8 cellular contexts compared by ENCODE assay signal in genomic region chr3:5123937-5124336, GRCh38. TPM values are rescaled to one million over a fixed set of nuclear protein-coding genes. Genes with fewer than 3 reads are reported as not detected.
DNase-seq lines count a peak whose midpoint lies in the region; ATAC-seq and TF ChIP-seq lines count a peak whose summit lies in the region.

No MANE protein-coding gene starts in this region.

- 84 to 86% (median 85%) methylated on average over 12 of the region's 12 CpGs for WGBS in heart left ventricle, 4 donors

- H3K27ac Mint-ChIP-seq in memory B cell, result peak overlapping the region; percentile 90

- H3K9me3 ChIP-seq in heart left ventricle (no peaks in the 10 kb centered on the region), ascending aorta (no peaks in the 10 kb centered on the region), upper lobe of right lung (no peaks in the 10 kb centered on the region)

- H3K9me3 Mint-ChIP-seq in memory B cell, result no peaks in the 10 kb centered on the region

- TF ChIP-seq CTCF in heart left ventricle (IDR thresholded peaks at IDR 0.05), result no peak
- no peak for TF ChIP-seq CTCF in ascending aorta (IDR thresholded peaks at IDR 0.05)
- TF ChIP-seq CTCF in upper lobe of right lung (IDR thresholded peaks at IDR 0.05), result no peak

- H3K36me3 Mint-ChIP-seq in memory B cell, result peaks cover 2% of the 10 kb centered on the region

- H3K4me3 Mint-ChIP-seq in memory B cell, result peak overlapping the region; percentile 61

- DNase-seq in heart left ventricle, result no peak
- no peak for DNase-seq in Right ventricle myocardium superior
- no peak for DNase-seq in ascending aorta (ENCODE audit: low spot score in 2 of 2)
- DNase-seq in memory B cell (ENCODE audit: low spot score in 2 of 2), result no peak
- DNase-seq in upper lobe of right lung, result no peak
- DNase-seq in medulla oblongata (ENCODE audit: extremely low spot score), result no peak
- DNase-seq in stimulated activated CD8-positive, alpha-beta memory T cell treated with anti-CD3 and anti-CD28 coated beads, Interleukin-4, amount 100 ng/mL, for 48 hours, result no peak

- H3K27me3 ChIP-seq in heart left ventricle (no peaks in the 10 kb centered on the region), ascending aorta (no peaks in the 10 kb centered on the region), upper lobe of right lung (no peaks in the 10 kb centered on the region)

- H3K4me1 ChIP-seq in heart left ventricle (peaks cover 0 to 59% (median 41%) of the 10 kb centered on the region in 12 donors), ascending aorta (peaks cover 0 to 25% of the 10 kb centered on the region in 2 donors), upper lobe of right lung (peaks cover 40% of the 10 kb centered on the region)

- TF ChIP-seq POLR2A in heart left ventricle (IDR thresholded peaks at IDR 0.05), result no peak

- H3K4me3 ChIP-seq in heart left ventricle (peak overlapping the region in 9 of 12 donors; percentile 80 to 100 (median 89)), ascending aorta (peak overlapping the region; percentile 87 to 98), upper lobe of right lung (peak overlapping the region; percentile 89)

- H3K27ac ChIP-seq in heart left ventricle (peak overlapping the region in 1 of 12 donors; percentile 91), ascending aorta (no peak overlapping the region), upper lobe of right lung (peak overlapping the region; percentile 94)

- intact Hi-C loops in heart left ventricle (cut with DNase I), result loop anchor here in 8 of 10 donors (2.0 to 5.0 kb wide), 2 partner anchors 63 kb away; partner anchors contain the start of gene EDEM1 (in 8 of the 8)
- intact Hi-C loops in Right ventricle myocardium superior (cut with DNase I), result loop anchor here (5.0 kb wide), 1 partner anchor 63 kb away; the partner anchor contains the start of gene EDEM1
- intact Hi-C loops in ascending aorta (cut with DNase I), result loop anchor here (5.0 kb wide), 3 partner anchors 147 to 822 kb away; partner anchors contain the start of genes BHLHE40 and SETMAR
- intact Hi-C loops in upper lobe of right lung (cut with DNase I), result no loop called here

- no peak for ATAC-seq in heart left ventricle
- no peak for ATAC-seq in Right ventricle myocardium superior (ENCODE audit: poor library complexity)
- ATAC-seq in memory B cell (ENCODE audit: low read depth), result no peak
- no peak for ATAC-seq in upper lobe of right lung
- no peak for ATAC-seq in HG02840 (IDR thresholded peaks at IDR 0.05; ENCODE audit: low FRiP score, unreplicated experiment)

- no peaks in the 10 kb centered on the region for H3K36me3 ChIP-seq in heart left ventricle
- no peaks in the 10 kb centered on the region for H3K36me3 ChIP-seq in ascending aorta
- no peaks in the 10 kb centered on the region for H3K36me3 ChIP-seq in upper lobe of right lung

- no peaks in the 10 kb centered on the region for H3K27me3 Mint-ChIP-seq in memory B cell

- peaks cover 25% of the 10 kb centered on the region for H3K4me1 Mint-ChIP-seq in memory B cell

RNA-seq across cellular contexts. Expression of gene ARL8B, which starts 1.8 kb away (rescaled TPM):
- total RNA-seq in heart left ventricle (10 to 100 TPM; 43.5 to 77.1 (median 64.0) TPM), Right ventricle myocardium superior (62.2 TPM), ascending aorta (6.4 TPM), upper lobe of right lung (91.5 TPM)
- polyA plus RNA-seq in heart left ventricle, result 100 to 1,000 TPM in 1 of 2 donors, 10 to 100 TPM in 1; 32.9 to 106 TPM
